In genomic region chr2:176128172-176129012, GRCh38 we compare ENCODE assay signal across 9 cellular contexts. TPM values are rescaled to one million over a fixed set of nuclear protein-coding genes. Genes with fewer than 3 reads are reported as not detected.
A peak's percentile ranks its signal among the peaks of the same experiment; 100 is the strongest.
DNase-seq lines count a peak whose midpoint lies in the region; ATAC-seq, FAIRE-seq and TF ChIP-seq lines count a peak whose summit lies in the region.
"Had no signal": no experiment of that assay in that cellular context is flagged by ENCODE, and none has a peak within 500 bp of the region (broad histone marks: within the 10 kb centered on the region; RNA-seq: fewer than 3 reads in every experiment).

No MANE protein-coding gene starts in this region.

- peak overlapping the region; percentile 10 to 68 (median 50) for H3K4me3 ChIP-seq in transverse colon

- ATAC-seq in activated T-cell treated with anti-CD3 and anti-CD28 coated beads, Interleukin-2, amount 50 U/mL, for 4 hours = no peak
- no peak for ATAC-seq in activated CD8-positive, alpha-beta T cell treated with anti-CD3 and anti-CD28 coated beads, Interleukin-2, amount 10 ng/mL, durations not matched to agents 7 days and 5 days

- no peak for TF ChIP-seq POLR2A in transverse colon (IDR thresholded peaks at IDR 0.05)
- no peak for TF ChIP-seq POLR2A in GM12892 (IDR thresholded peaks at IDR 0.05; ENCODE audit: low read depth, low read length)

- peaks cover 31% of the 10 kb centered on the region for H3K4me1 Mint-ChIP-seq in activated T-cell treated with anti-CD3 and anti-CD28 coated beads, Interleukin-2, amount 50 U/mL, for 4 hours (ENCODE audit: low read depth)
- peaks cover 18% of the 10 kb centered on the region for H3K4me1 Mint-ChIP-seq in activated CD8-positive, alpha-beta T cell treated with anti-CD3 and anti-CD28 coated beads, Interleukin-2, amount 10 ng/mL, durations not matched to agents 7 days and 5 days (ENCODE audit: low read depth)

- H3K27me3 Mint-ChIP-seq in activated T-cell treated with anti-CD3 and anti-CD28 coated beads, Interleukin-2, amount 50 U/mL, for 4 hours (ENCODE audit: low read depth) = peaks cover 85% of the 10 kb centered on the region
- H3K27me3 Mint-ChIP-seq in activated CD8-positive, alpha-beta T cell treated with anti-CD3 and anti-CD28 coated beads, Interleukin-2, amount 10 ng/mL, durations not matched to agents 7 days and 5 days (ENCODE audit: low read depth) = peaks cover 79% of the 10 kb centered on the region

- no peak for FAIRE-seq in GM12892 (lab: Jason Lieb, UNC)
- FAIRE-seq: endometrium had no signal

- CTCF ChIA-PET in activated CD8-positive, alpha-beta T cell treated with anti-CD3 and anti-CD28 coated beads, Interleukin-2, amount 10 ng/mL, durations not matched to agents 7 days and 5 days (lab: Charles Lee) = interaction anchor here (0.6 to 4.6 kb wide), 14 partner anchors 12 to 1020 kb away, joined by 3 to 50 read pairs (median 8); no protein-coding TSS in a partner anchor

- peaks cover 91% of the 10 kb centered on the region for H3K27me3 ChIP-seq in transverse colon

- no peaks in the 10 kb centered on the region for H3K36me3 Mint-ChIP-seq in activated T-cell treated with anti-CD3 and anti-CD28 coated beads, Interleukin-2, amount 50 U/mL, for 4 hours (ENCODE audit: insufficient read depth)
- peaks cover 6% of the 10 kb centered on the region for H3K36me3 Mint-ChIP-seq in activated CD8-positive, alpha-beta T cell treated with anti-CD3 and anti-CD28 coated beads, Interleukin-2, amount 10 ng/mL, durations not matched to agents 7 days and 5 days (ENCODE audit: low read depth)

- TF ChIP-seq CTCF in transverse colon (IDR thresholded peaks at IDR 0.05) = no peak

- peaks cover 12 to 53% (median 33%) of the 10 kb centered on the region in 4 donors for H3K4me1 ChIP-seq in transverse colon

- H3K36me3 ChIP-seq in transverse colon = no peaks in the 10 kb centered on the region

- peak overlapping the region; percentile 94 to 96 (median 94) for H3K27ac ChIP-seq in transverse colon

- peak overlapping the region; percentile 59 for H3K4me3 Mint-ChIP-seq in activated T-cell treated with anti-CD3 and anti-CD28 coated beads, Interleukin-2, amount 50 U/mL, for 4 hours
- H3K4me3 Mint-ChIP-seq in activated CD8-positive, alpha-beta T cell treated with anti-CD3 and anti-CD28 coated beads, Interleukin-2, amount 10 ng/mL, durations not matched to agents 7 days and 5 days = peak overlapping the region; percentile 30

- no peak for TF ChIP-seq EP300 in transverse colon (IDR thresholded peaks at IDR 0.05; ENCODE audit: low read depth)

- peaks cover 4% of the 10 kb centered on the region for H3K9me3 Mint-ChIP-seq in activated T-cell treated with anti-CD3 and anti-CD28 coated beads, Interleukin-2, amount 50 U/mL, for 4 hours
- no peaks in the 10 kb centered on the region for H3K9me3 Mint-ChIP-seq in activated CD8-positive, alpha-beta T cell treated with anti-CD3 and anti-CD28 coated beads, Interleukin-2, amount 10 ng/mL, durations not matched to agents 7 days and 5 days (ENCODE audit: insufficient read depth)

- no peak for DNase-seq in activated T-cell treated with anti-CD3 and anti-CD28 coated beads, Interleukin-2, amount 50 U/mL, for 4 hours
- DNase-seq in activated T-cell treated with anti-CD3 and anti-CD28 coated beads for 4 hours (no peak), medulla oblongata (ENCODE audit: extremely low spot score) (peak; percentile 30), transverse colon (no peak), GOT3 (lab: John Stamatoyannopoulos, UW) (no peak), NCI-H2171 (lab: John Stamatoyannopoulos, UW) (no peak), GM12892 (ENCODE audit: insufficient read length) (no peak)
- no peak for DNase-seq in activated CD8-positive, alpha-beta T cell treated with anti-CD3 and anti-CD28 coated beads, Interleukin-2, amount 10 ng/mL, durations not matched to agents 7 days and 5 days

- intact Hi-C loops in transverse colon (cut with DNase I; ENCODE audit: low total_unique reads) = loop anchor here (5.0 kb wide), 1 partner anchor 509 kb away; no protein-coding TSS in a partner anchor

- in situ Hi-C loops in transverse colon (cut with MboI; ENCODE audit: low pct_ligation_motif_present in 1 of 4, low pct_unique_long_range_greater_than_20kb in 1 of 4, low sequenced_read_pairs in 3 of 4) = loop anchor here (5.0 to 25.0 kb wide), 6 partner anchors 326 to 1026 kb away; no protein-coding TSS in a partner anchor

- POLR2A ChIA-PET in activated CD8-positive, alpha-beta T cell treated with anti-CD3 and anti-CD28 coated beads, Interleukin-2, amount 10 ng/mL, durations not matched to agents 7 days and 5 days (lab: Charles Lee) = interaction anchor here (1.7 kb wide), 1 partner anchor 327 kb away, joined by 6 read pairs; no protein-coding TSS in a partner anchor

- H3K9me3 ChIP-seq in transverse colon = no peaks in the 10 kb centered on the region

- peak overlapping the region; percentile 44 for H3K27ac Mint-ChIP-seq in activated CD8-positive, alpha-beta T cell treated with anti-CD3 and anti-CD28 coated beads, Interleukin-2, amount 10 ng/mL, durations not matched to agents 7 days and 5 days

- WGBS in transverse colon (ENCODE audit: low coverage in 1 of 2), 2 donors = 19 to 46% methylated on average over 10 to 46 of the region's 51 CpGs

RNA-seq across cellular contexts. Expression of gene HOXD8, which starts 1.1 kb away (rescaled TPM):
- under 1 TPM in 1 of 3 donors, not detected in 2; 0.11 TPM for total RNA-seq in activated T-cell treated with anti-CD3 and anti-CD28 coated beads, Interleukin-2, amount 50 U/mL, for 4 hours
- not detected for total RNA-seq in activated CD8-positive, alpha-beta T cell treated with anti-CD3 and anti-CD28 coated beads, Interleukin-2, amount 10 ng/mL, durations not matched to agents 7 days and 5 days
- 10 to 100 TPM in 2 of 4 donors, 1 to 10 TPM in 2; 7.8 to 23.5 (median 13.4) TPM for total RNA-seq in transverse colon
- not detected for polyA plus RNA-seq in GM12892 (2012; ENCODE audit: missing spikeins)

RNA-seq across cellular contexts. Expression of gene HOXD9, which starts 5.9 kb away (rescaled TPM):
- total RNA-seq in activated T-cell treated with anti-CD3 and anti-CD28 coated beads, Interleukin-2, amount 50 U/mL, for 4 hours = not detected
- not detected for total RNA-seq in activated CD8-positive, alpha-beta T cell treated with anti-CD3 and anti-CD28 coated beads, Interleukin-2, amount 10 ng/mL, durations not matched to agents 7 days and 5 days
- total RNA-seq in transverse colon = 10 to 100 TPM in 2 of 4 donors, 1 to 10 TPM in 2; 2.7 to 13.3 (median 7.5) TPM
- not detected for polyA plus RNA-seq in GM12892 (2012; ENCODE audit: missing spikeins)

RNA-seq across cellular contexts. Expression of gene HOXD10, which starts 11.8 kb away (rescaled TPM):
- not detected for total RNA-seq in activated T-cell treated with anti-CD3 and anti-CD28 coated beads, Interleukin-2, amount 50 U/mL, for 4 hours
- not detected for total RNA-seq in activated CD8-positive, alpha-beta T cell treated with anti-CD3 and anti-CD28 coated beads, Interleukin-2, amount 10 ng/mL, durations not matched to agents 7 days and 5 days
- total RNA-seq in transverse colon = 10 to 100 TPM in 2 of 4 donors, 1 to 10 TPM in 2; 1.1 to 25.1 (median 7.6) TPM
- not detected for polyA plus RNA-seq in GM12892 (2012; ENCODE audit: missing spikeins)

RNA-seq across cellular contexts. Expression of gene HOXD11, which starts 21.3 kb away (rescaled TPM):
- total RNA-seq in activated T-cell treated with anti-CD3 and anti-CD28 coated beads, Interleukin-2, amount 50 U/mL, for 4 hours = not detected
- total RNA-seq in activated CD8-positive, alpha-beta T cell treated with anti-CD3 and anti-CD28 coated beads, Interleukin-2, amount 10 ng/mL, durations not matched to agents 7 days and 5 days = not detected
- 10 to 100 TPM in 1 of 4 donors, 1 to 10 TPM in 2, under 1 TPM in 1; 0.41 to 13.5 (median 4.4) TPM for total RNA-seq in transverse colon
- polyA plus RNA-seq in GM12892 (2012; ENCODE audit: missing spikeins) = not detected

RNA-seq across cellular contexts. Expression of gene HOXD4, which starts 23.0 kb away (rescaled TPM):
- total RNA-seq in activated T-cell treated with anti-CD3 and anti-CD28 coated beads, Interleukin-2, amount 50 U/mL, for 4 hours = not detected
- total RNA-seq in activated CD8-positive, alpha-beta T cell treated with anti-CD3 and anti-CD28 coated beads, Interleukin-2, amount 10 ng/mL, durations not matched to agents 7 days and 5 days = not detected
- total RNA-seq in transverse colon = 10 to 100 TPM in 3 of 4 donors, 1 to 10 TPM in 1; 2.2 to 25.5 (median 15.3) TPM
- not detected for polyA plus RNA-seq in GM12892 (2012; ENCODE audit: missing spikeins)

Comparison
In these comparisons a context has a peak if more than half of its experiments do, and no peak if none do; other contexts are left out.
1. RNA of gene HOXD8, which starts 1.1 kb away (total RNA-seq): 7.8 to 23.5 TPM in transverse colon; 0.11 TPM in activated T-cell treated with anti-CD3 and anti-CD28 coated beads, Interleukin-2, amount 50 U/mL, for 4 hours and not detected in activated CD8-positive, alpha-beta T cell treated with anti-CD3 and anti-CD28 coated beads, Interleukin-2, amount 10 ng/mL, durations not matched to agents 7 days and 5 days; every median in the first group is over 4 times any median in the second.